Comparison of ENCODE assay signal across 12 cellular contexts in the genomic region with DNA sequence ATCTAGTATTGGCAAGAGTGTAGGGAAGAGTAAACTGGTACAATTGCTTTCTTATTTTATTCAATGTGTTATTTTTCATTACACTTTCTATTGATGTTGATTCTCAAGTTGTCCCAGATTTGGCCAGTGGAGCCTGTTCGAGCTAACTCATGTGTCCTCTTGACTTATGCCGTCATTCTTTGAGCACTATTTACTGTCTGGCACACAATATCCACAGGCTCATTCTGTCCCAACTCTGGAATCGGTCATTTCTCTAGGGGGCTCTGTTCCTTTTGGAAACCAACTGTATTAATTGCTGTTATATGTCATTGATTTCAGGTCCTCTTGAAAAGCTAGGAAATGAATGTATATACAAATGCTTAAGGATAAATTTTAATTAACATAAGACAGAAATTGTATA.
"Had no signal": no experiment of that assay in that cellular context is flagged by ENCODE, and none has a peak within 500 bp of the region (broad histone marks: within the 10 kb centered on the region; RNA-seq: fewer than 3 reads in every experiment).

No MANE protein-coding gene starts in this region.

- H3K4me1 Mint-ChIP-seq: stimulated activated effector memory CD8-positive, alpha-beta T cell treated with anti-CD3 and anti-CD28 coated beads, Interleukin-12 subunit alpha, Interleukin-12 subunit beta, amount 100 ng/mL, for 72 hours had no signal

- H3K27ac Mint-ChIP-seq: activated naive CD8-positive, alpha-beta T cell treated with anti-CD3 and anti-CD28 coated beads, Interleukin-2, amount 10 ng/mL, durations not matched to agents 7 days and 5 days; activated T-helper 1 cell treated with anti-CD3 and anti-CD28 coated beads, Interleukin-12 subunit alpha, Interleukin-12 subunit beta, Interleukin-2, Interleukin-4 antibody, amounts not matched to agents 30 ng/mL and 10 ng/mL and 1 ng/mL, durations not matched to agents 14 hours and 24 hours and 36 hours; mesothelial cell of epicardium; stimulated activated effector memory CD8-positive, alpha-beta T cell treated with anti-CD3 and anti-CD28 coated beads, Interleukin-12 subunit alpha, Interleukin-12 subunit beta, amount 100 ng/mL, for 72 hours; T-helper 2 cell treated with Interferon-gamma antibody and Interleukin-4, amounts not matched to agents 5 μg/mL and 100 μg/mL, for 36 hours had no signal

- H3K27me3 ChIP-seq: breast epithelium, ovary had no signal

- H3K9me3 Mint-ChIP-seq: activated naive CD8-positive, alpha-beta T cell treated with anti-CD3 and anti-CD28 coated beads, Interleukin-2, amount 10 ng/mL, durations not matched to agents 7 days and 5 days; activated T-helper 1 cell treated with anti-CD3 and anti-CD28 coated beads, Interleukin-12 subunit alpha, Interleukin-12 subunit beta, Interleukin-2, Interleukin-4 antibody, amounts not matched to agents 30 ng/mL and 10 ng/mL and 1 ng/mL, durations not matched to agents 14 hours and 24 hours and 36 hours; mesothelial cell of epicardium; neural crest cell; stimulated activated effector memory CD8-positive, alpha-beta T cell treated with anti-CD3 and anti-CD28 coated beads, Interleukin-12 subunit alpha, Interleukin-12 subunit beta, amount 100 ng/mL, for 72 hours; T-helper 2 cell treated with Interferon-gamma antibody and Interleukin-4, amounts not matched to agents 5 μg/mL and 100 μg/mL, for 36 hours had no signal

- H3K9me3 ChIP-seq: breast epithelium, ovary had no signal

- DNase-seq: activated CD4-positive, alpha-beta T cell treated with anti-CD3 and anti-CD28 coated beads, Interleukin-2, amount 50 U/mL, for 1 hour; activated naive CD8-positive, alpha-beta T cell treated with anti-CD3 and anti-CD28 coated beads, Interleukin-2, amount 10 ng/mL, durations not matched to agents 7 days and 5 days; anterior cingulate cortex; hippocampal formation; ovary; SW 1271 had no signal

- H3K27ac ChIP-seq: breast epithelium, ovary had no signal

- ATAC-seq: stimulated activated effector memory CD8-positive, alpha-beta T cell treated with anti-CD3 and anti-CD28 coated beads, Interleukin-12 subunit alpha, Interleukin-12 subunit beta, amount 100 ng/mL, for 72 hours had no signal

- H3K36me3 ChIP-seq: breast epithelium, ovary had no signal

- H3K4me1 ChIP-seq: breast epithelium had no signal

- H3K4me3 Mint-ChIP-seq: activated naive CD8-positive, alpha-beta T cell treated with anti-CD3 and anti-CD28 coated beads, Interleukin-2, amount 10 ng/mL, durations not matched to agents 7 days and 5 days; activated T-helper 1 cell treated with anti-CD3 and anti-CD28 coated beads, Interleukin-12 subunit alpha, Interleukin-12 subunit beta, Interleukin-2, Interleukin-4 antibody, amounts not matched to agents 30 ng/mL and 10 ng/mL and 1 ng/mL, durations not matched to agents 14 hours and 24 hours and 36 hours; mesothelial cell of epicardium; neural crest cell; stimulated activated effector memory CD8-positive, alpha-beta T cell treated with anti-CD3 and anti-CD28 coated beads, Interleukin-12 subunit alpha, Interleukin-12 subunit beta, amount 100 ng/mL, for 72 hours; T-helper 2 cell treated with Interferon-gamma antibody and Interleukin-4, amounts not matched to agents 5 μg/mL and 100 μg/mL, for 36 hours had no signal

- H3K36me3 Mint-ChIP-seq: activated naive CD8-positive, alpha-beta T cell treated with anti-CD3 and anti-CD28 coated beads, Interleukin-2, amount 10 ng/mL, durations not matched to agents 7 days and 5 days; mesothelial cell of epicardium; stimulated activated effector memory CD8-positive, alpha-beta T cell treated with anti-CD3 and anti-CD28 coated beads, Interleukin-12 subunit alpha, Interleukin-12 subunit beta, amount 100 ng/mL, for 72 hours had no signal

- H3K4me3 ChIP-seq: breast epithelium, ovary had no signal
